8 cellular contexts compared by ENCODE assay signal in the genomic region with DNA sequence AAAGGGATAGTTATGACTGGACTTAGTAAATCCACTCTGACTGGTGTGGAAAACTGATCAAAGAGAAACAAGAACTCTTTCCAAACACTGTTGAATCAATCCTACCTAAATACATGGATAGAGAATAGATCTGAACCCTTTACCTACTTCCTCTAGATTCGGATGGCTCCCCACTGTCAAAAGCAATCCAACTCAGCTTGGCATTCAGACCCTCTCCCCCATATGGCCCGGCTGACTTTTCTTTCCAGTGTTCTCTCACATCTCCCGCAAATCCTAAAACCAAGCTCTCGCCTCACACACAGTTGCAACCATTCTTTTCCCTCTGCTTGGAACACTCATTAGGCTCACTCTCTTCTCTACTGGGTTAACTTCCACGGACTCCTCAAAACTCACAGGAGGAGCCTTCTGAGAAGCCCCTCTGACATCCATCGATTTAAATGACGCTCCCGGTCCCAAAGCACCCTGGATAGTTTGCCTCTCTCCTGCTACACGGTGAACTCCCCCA. TPM values are rescaled to one million over a fixed set of nuclear protein-coding genes. Genes with fewer than 3 reads are reported as not detected.
DNase-seq lines count a peak whose midpoint lies in the region; ATAC-seq and TF ChIP-seq lines count a peak whose summit lies in the region.

No MANE protein-coding gene starts in this region.

- WGBS in right cardiac atrium = 1% methylated on average over 9 of the region's 9 CpGs

- DNase-seq in activated CD4-positive, alpha-beta T cell treated with anti-CD3 and anti-CD28 coated beads for 36 hours = no peak
- DNase-seq in activated CD4-positive, alpha-beta T cell treated with anti-CD3 and anti-CD28 coated beads, Interleukin-2, amount 10 ng/mL, durations not matched to agents 7 days and 5 days = no peak
- no peak for DNase-seq in RWPE2 (ENCODE audit: low spot score)
- no peak for DNase-seq in right cardiac atrium
- no peak for DNase-seq in SIG-M5 (lab: John Stamatoyannopoulos, UW)

- H3K4me1 ChIP-seq in RWPE2 (ENCODE audit: insufficient read depth, poor library complexity, severe bottlenecking) (peaks cover 6% of the 10 kb centered on the region), right cardiac atrium (ENCODE audit: control insufficient read depth, insufficient read depth, low read length) (no peaks in the 10 kb centered on the region), subcutaneous abdominal adipose tissue (ENCODE audit: control insufficient read depth in 5 of 5, insufficient read depth in 5 of 5, low read length in 5 of 5) (peaks cover 0 to 23% (median 18%) of the 10 kb centered on the region in 5 donors)

- H3K27ac Mint-ChIP-seq in activated CD4-positive, alpha-beta T cell treated with anti-CD3 and anti-CD28 coated beads for 36 hours = no peak overlapping the region
- H3K27ac Mint-ChIP-seq in activated CD4-positive, alpha-beta T cell treated with anti-CD3 and anti-CD28 coated beads, Interleukin-2, amount 10 ng/mL, durations not matched to agents 7 days and 5 days = no peak overlapping the region
- H3K27ac Mint-ChIP-seq in activated T-helper 17 cell treated with anti-CD3 and anti-CD28 coated beads, Interleukin-2, amount 50 U/mL, for 72 hours = no peak overlapping the region

- intact Hi-C loops in activated CD4-positive, alpha-beta T cell treated with anti-CD3 and anti-CD28 coated beads for 36 hours (cut with DNase I, micrococcal nuclease) = loop anchor here (2.0 to 5.0 kb wide), 2 partner anchors 63 to 542 kb away; partner anchors contain the start of genes CCDC191 (in 1 of the 2) and QTRT2 (in 1 of the 2)
- intact Hi-C loops in right cardiac atrium (cut with DNase I) = no loop called here

- peak overlapping the region; percentile 77 to 92 (median 82) for H3K9ac ChIP-seq in subcutaneous abdominal adipose tissue (ENCODE audit: low read length in 5 of 5)

- peak; percentile 30 for ATAC-seq in activated CD4-positive, alpha-beta T cell treated with anti-CD3 and anti-CD28 coated beads for 36 hours
- no peak; the same call in 2 of the 3 replicates for ATAC-seq in RWPE2 (ENCODE audit: low read depth)
- ATAC-seq in right cardiac atrium = no peak
- no peak for ATAC-seq in GM19397 (IDR thresholded peaks at IDR 0.05; ENCODE audit: unreplicated experiment)
- ATAC-seq in activated T-helper 17 cell treated with anti-CD3 and anti-CD28 coated beads, Interleukin-2, amount 50 U/mL, for 72 hours (replicated peaks) = no peak

- peaks cover 2% of the 10 kb centered on the region for H3K36me3 Mint-ChIP-seq in activated CD4-positive, alpha-beta T cell treated with anti-CD3 and anti-CD28 coated beads for 36 hours (ENCODE audit: low read depth)
- H3K36me3 Mint-ChIP-seq in activated CD4-positive, alpha-beta T cell treated with anti-CD3 and anti-CD28 coated beads, Interleukin-2, amount 10 ng/mL, durations not matched to agents 7 days and 5 days (ENCODE audit: low read depth) = peaks cover 8% of the 10 kb centered on the region
- no peaks in the 10 kb centered on the region for H3K36me3 Mint-ChIP-seq in activated T-helper 17 cell treated with anti-CD3 and anti-CD28 coated beads, Interleukin-2, amount 50 U/mL, for 72 hours (ENCODE audit: low read depth)

- H3K36me3 ChIP-seq in RWPE2 (ENCODE audit: low read depth) (no peaks in the 10 kb centered on the region), subcutaneous abdominal adipose tissue (ENCODE audit: control insufficient read depth in 5 of 5, insufficient read depth in 5 of 5, low read length in 5 of 5) (no peaks in the 10 kb centered on the region)

- H3K9me3 Mint-ChIP-seq in activated CD4-positive, alpha-beta T cell treated with anti-CD3 and anti-CD28 coated beads for 36 hours (ENCODE audit: low read depth) = no peaks in the 10 kb centered on the region
- peaks cover 2% of the 10 kb centered on the region for H3K9me3 Mint-ChIP-seq in activated CD4-positive, alpha-beta T cell treated with anti-CD3 and anti-CD28 coated beads, Interleukin-2, amount 10 ng/mL, durations not matched to agents 7 days and 5 days
- H3K9me3 Mint-ChIP-seq in activated T-helper 17 cell treated with anti-CD3 and anti-CD28 coated beads, Interleukin-2, amount 50 U/mL, for 72 hours = no peaks in the 10 kb centered on the region

- no peak for TF ChIP-seq CTCF in RWPE2 (IDR thresholded peaks at IDR 0.05; ENCODE audit: poor library complexity, severe bottlenecking)

- peak overlapping the region; percentile 66 for H3K27ac ChIP-seq in RWPE2 (ENCODE audit: poor library complexity, severe bottlenecking)
- H3K27ac ChIP-seq in right cardiac atrium (ENCODE audit: low read length) = peak overlapping the region; percentile 81
- H3K27ac ChIP-seq in subcutaneous abdominal adipose tissue (ENCODE audit: low read depth, low read length) = peak overlapping the region; percentile 75

- H3K4me3 ChIP-seq in RWPE2 (ENCODE audit: severe bottlenecking) (peak overlapping the region; percentile 50), right cardiac atrium (ENCODE audit: low read length) (peak overlapping the region; percentile 89), subcutaneous abdominal adipose tissue (ENCODE audit: low read depth in 1 of 5, low read length in 5 of 5) (peak overlapping the region; percentile 93 to 99 (median 97))

- H3K4me1 Mint-ChIP-seq in activated CD4-positive, alpha-beta T cell treated with anti-CD3 and anti-CD28 coated beads for 36 hours = peaks cover 10% of the 10 kb centered on the region
- peaks cover 18% of the 10 kb centered on the region for H3K4me1 Mint-ChIP-seq in activated CD4-positive, alpha-beta T cell treated with anti-CD3 and anti-CD28 coated beads, Interleukin-2, amount 10 ng/mL, durations not matched to agents 7 days and 5 days
- peaks cover 15% of the 10 kb centered on the region for H3K4me1 Mint-ChIP-seq in activated T-helper 17 cell treated with anti-CD3 and anti-CD28 coated beads, Interleukin-2, amount 50 U/mL, for 72 hours

- H3K4me3 Mint-ChIP-seq in activated CD4-positive, alpha-beta T cell treated with anti-CD3 and anti-CD28 coated beads for 36 hours = no peak overlapping the region
- no peak overlapping the region for H3K4me3 Mint-ChIP-seq in activated CD4-positive, alpha-beta T cell treated with anti-CD3 and anti-CD28 coated beads, Interleukin-2, amount 10 ng/mL, durations not matched to agents 7 days and 5 days
- H3K4me3 Mint-ChIP-seq in activated T-helper 17 cell treated with anti-CD3 and anti-CD28 coated beads, Interleukin-2, amount 50 U/mL, for 72 hours = no peak overlapping the region

- peaks cover 6% of the 10 kb centered on the region for H3K27me3 Mint-ChIP-seq in activated CD4-positive, alpha-beta T cell treated with anti-CD3 and anti-CD28 coated beads for 36 hours
- peaks cover 18% of the 10 kb centered on the region for H3K27me3 Mint-ChIP-seq in activated CD4-positive, alpha-beta T cell treated with anti-CD3 and anti-CD28 coated beads, Interleukin-2, amount 10 ng/mL, durations not matched to agents 7 days and 5 days
- H3K27me3 Mint-ChIP-seq in activated T-helper 17 cell treated with anti-CD3 and anti-CD28 coated beads, Interleukin-2, amount 50 U/mL, for 72 hours = peaks cover 11% of the 10 kb centered on the region

- H3K27me3 ChIP-seq in RWPE2 (ENCODE audit: insufficient read depth, poor library complexity, severe bottlenecking) (no peaks in the 10 kb centered on the region), right cardiac atrium (ENCODE audit: control insufficient read depth, insufficient read depth) (no peaks in the 10 kb centered on the region), subcutaneous abdominal adipose tissue (ENCODE audit: control insufficient read depth in 5 of 5, insufficient read depth in 4 of 5, low read length in 5 of 5) (peaks cover 0 to 2% (median 0%) of the 10 kb centered on the region in 5 donors)

- CTCF ChIA-PET in activated CD4-positive, alpha-beta T cell treated with anti-CD3 and anti-CD28 coated beads for 36 hours (lab: Charles Lee) = interaction anchor here (0.6 to 3.1 kb wide), 8 partner anchors 16 to 563 kb away, joined by 3 to 23 read pairs (median 4); no protein-coding TSS in a partner anchor
- CTCF ChIA-PET in activated CD4-positive, alpha-beta T cell treated with anti-CD3 and anti-CD28 coated beads, Interleukin-2, amount 10 ng/mL, durations not matched to agents 7 days and 5 days (lab: Charles Lee) = interaction anchor here (0.7 to 2.8 kb wide), 8 partner anchors 15 to 63 kb away, joined by 3 to 15 read pairs (median 6); no protein-coding TSS in a partner anchor

- POLR2A ChIA-PET in activated CD4-positive, alpha-beta T cell treated with anti-CD3 and anti-CD28 coated beads for 36 hours (lab: Charles Lee) = interaction anchor here (0.6 to 0.9 kb wide), 5 partner anchors 12 to 231 kb away, joined by 3 to 4 read pairs (median 4); no protein-coding TSS in a partner anchor
- POLR2A ChIA-PET in activated CD4-positive, alpha-beta T cell treated with anti-CD3 and anti-CD28 coated beads, Interleukin-2, amount 10 ng/mL, durations not matched to agents 7 days and 5 days (lab: Charles Lee) = no interaction called here

- H3K9me3 ChIP-seq in RWPE2 (ENCODE audit: severe bottlenecking) = no peaks in the 10 kb centered on the region
- no peaks in the 10 kb centered on the region for H3K9me3 ChIP-seq in right cardiac atrium (ENCODE audit: control insufficient read depth, low read length)
- no peaks in the 10 kb centered on the region for H3K9me3 ChIP-seq in subcutaneous abdominal adipose tissue (ENCODE audit: control insufficient read depth in 5 of 5, low read length in 5 of 5)

RNA-seq across cellular contexts. Expression of gene SPICE1, which starts 0.6 kb away (rescaled TPM):
- 10 to 100 TPM; 31.9 to 32.8 TPM for total RNA-seq in activated CD4-positive, alpha-beta T cell treated with anti-CD3 and anti-CD28 coated beads for 36 hours
- 10 to 100 TPM; 15.8 to 16.0 TPM for total RNA-seq in activated CD4-positive, alpha-beta T cell treated with anti-CD3 and anti-CD28 coated beads, Interleukin-2, amount 10 ng/mL, durations not matched to agents 7 days and 5 days
- 1 to 10 TPM; 6.2 to 9.7 (median 8.5) TPM for total RNA-seq in right cardiac atrium
- 1.7 TPM for polyA plus RNA-seq in right cardiac atrium
- total RNA-seq in activated T-helper 17 cell treated with anti-CD3 and anti-CD28 coated beads, Interleukin-2, amount 50 U/mL, for 72 hours = 10 to 100 TPM; 24.7 to 56.8 TPM

RNA-seq across cellular contexts. Expression of gene SIDT1, which starts 18.0 kb away (rescaled TPM):
- 10 to 100 TPM; 19.0 to 19.7 TPM for total RNA-seq in activated CD4-positive, alpha-beta T cell treated with anti-CD3 and anti-CD28 coated beads for 36 hours
- 10 to 100 TPM; 31.6 TPM for total RNA-seq in activated CD4-positive, alpha-beta T cell treated with anti-CD3 and anti-CD28 coated beads, Interleukin-2, amount 10 ng/mL, durations not matched to agents 7 days and 5 days
- 1 to 10 TPM in 2 of 4 donors, under 1 TPM in 2; 0.50 to 1.9 (median 0.88) TPM for total RNA-seq in right cardiac atrium
- polyA plus RNA-seq in right cardiac atrium = 0.16 TPM
- total RNA-seq in activated T-helper 17 cell treated with anti-CD3 and anti-CD28 coated beads, Interleukin-2, amount 50 U/mL, for 72 hours = 10 to 100 TPM; 17.0 to 20.8 TPM

Comparison
In these comparisons a context has a peak if more than half of its experiments do, and no peak if none do; other contexts are left out.
1. RNA of gene SIDT1, which starts 18.0 kb away (total RNA-seq): 31.6 TPM in activated CD4-positive, alpha-beta T cell treated with anti-CD3 and anti-CD28 coated beads, Interleukin-2, amount 10 ng/mL, durations not matched to agents 7 days and 5 days, 17.0 to 20.8 TPM in activated T-helper 17 cell treated with anti-CD3 and anti-CD28 coated beads, Interleukin-2, amount 50 U/mL, for 72 hours and 19.0 to 19.7 TPM in activated CD4-positive, alpha-beta T cell treated with anti-CD3 and anti-CD28 coated beads for 36 hours; 0.50 to 1.9 TPM in right cardiac atrium; every median in the first group is over 4 times any median in the second.
2. intact Hi-C loops: an anchor here in activated CD4-positive, alpha-beta T cell treated with anti-CD3 and anti-CD28 coated beads for 36 hours (2.0 to 5.0 kb wide); none called in right cardiac atrium.
3. Peak in every context shown above with its lines, with median percentiles within 50 percentile points of each other: H3K27ac ChIP-seq and H3K4me3 ChIP-seq.